8 cellular contexts compared by ENCODE assay signal in genomic region chr11:74739546-74740270, GRCh38. TPM values are rescaled to one million over a fixed set of nuclear protein-coding genes. Genes with fewer than 3 reads are reported as not detected.
A peak's percentile ranks its signal among the peaks of the same experiment; 100 is the strongest.
DNase-seq lines count a peak whose midpoint lies in the region; ATAC-seq and TF ChIP-seq lines count a peak whose summit lies in the region.

No MANE protein-coding gene starts in this region.

- H3K4me3 Mint-ChIP-seq in activated B cell treated with CpG ODN at 0.5 μM for 24 hours: no peak overlapping the region

- H3K27me3 Mint-ChIP-seq in activated B cell treated with CpG ODN at 0.5 μM for 24 hours: peaks cover 31% of the 10 kb centered on the region

- H3K4me3 ChIP-seq in mucosa of descending colon (no peak overlapping the region), uterus (no peak overlapping the region)

- H3K4me1 ChIP-seq in mucosa of descending colon (ENCODE audit: low read depth): no peaks in the 10 kb centered on the region
- no peaks in the 10 kb centered on the region for H3K4me1 ChIP-seq in uterus

- TF ChIP-seq CTCF in GM12872 (IDR thresholded peaks at IDR 0.05; ENCODE audit: insufficient read depth, low read depth, low read length): peak; percentile 94
- peak; percentile 91 for TF ChIP-seq CTCF in activated B cell treated with CpG ODN at 0.5 μM for 24 hours (IDR thresholded peaks at IDR 0.05)
- peak; percentile 92 for TF ChIP-seq CTCF in mucosa of descending colon (IDR thresholded peaks at IDR 0.05)
- TF ChIP-seq CTCF in uterus (IDR thresholded peaks at IDR 0.05): peak; percentile 80 to 89 (median 85)

- in situ Hi-C loops in ACHN (cut with HindIII; ENCODE audit: low pct_ligation_motif_present, low pct_unique_long_range_greater_than_20kb, low sequenced_read_pairs): no loop called here

- H3K27me3 ChIP-seq in uterus: no peaks in the 10 kb centered on the region

- H3K36me3 Mint-ChIP-seq in activated B cell treated with CpG ODN at 0.5 μM for 24 hours (ENCODE audit: low read depth): no peaks in the 10 kb centered on the region

- H3K9me3 ChIP-seq in mucosa of descending colon (no peaks in the 10 kb centered on the region), uterus (no peaks in the 10 kb centered on the region)

- ATAC-seq in activated B cell treated with CpG ODN at 0.5 μM for 24 hours (ENCODE audit: low read depth) (peak; percentile 77), mucosa of descending colon (peak; percentile 94), GM21737 (IDR thresholded peaks at IDR 0.05; ENCODE audit: unreplicated experiment) (no peak)

- intact Hi-C loops in activated B cell treated with CpG ODN at 0.5 μM for 24 hours (cut with micrococcal nuclease) (no loop called here), mucosa of descending colon (cut with DNase I, micrococcal nuclease) (loop anchor here in 1 of 2 donors (5.0 kb wide), 1 partner anchor 287 kb away; no protein-coding TSS in a partner anchor), uterus (cut with DNase I; ENCODE audit: low total_unique reads) (no loop called here)

- CTCF ChIA-PET in activated B cell treated with CpG ODN at 0.5 μM for 24 hours (lab: Charles Lee): interaction anchor here (0.6 to 1.8 kb wide), 13 partner anchors 9 to 286 kb away, joined by 3 to 11 read pairs (median 4); partner anchors contain the start of gene RNF169

- H3K9me3 Mint-ChIP-seq in activated B cell treated with CpG ODN at 0.5 μM for 24 hours: no peaks in the 10 kb centered on the region

- H3K27ac ChIP-seq in uterus: no peak overlapping the region

- H3K36me3 ChIP-seq in mucosa of descending colon (ENCODE audit: low read depth): no peaks in the 10 kb centered on the region
- H3K36me3 ChIP-seq in uterus: no peaks in the 10 kb centered on the region

- no peak overlapping the region for H3K27ac Mint-ChIP-seq in activated B cell treated with CpG ODN at 0.5 μM for 24 hours

- POLR2A ChIA-PET in activated B cell treated with CpG ODN at 0.5 μM for 24 hours (lab: Charles Lee): no interaction called here

- peaks cover 5% of the 10 kb centered on the region for H3K4me1 Mint-ChIP-seq in activated B cell treated with CpG ODN at 0.5 μM for 24 hours

- TF ChIP-seq POLR2A in uterus (IDR thresholded peaks at IDR 0.05): no peak

- DNase-seq in ACHN (peak; percentile 51), NCI-H1930 (lab: John Stamatoyannopoulos, UW) (peak; percentile 25 to 34), activated B cell treated with CpG ODN at 0.5 μM for 24 hours (no peak), epidermal melanocyte (ENCODE audit: insufficient read length, low spot score) (peak; percentile 91), mucosa of descending colon (peak in 2 of 3 donors; percentile 50 to 52), uterus (peak; percentile 59 to 63)

RNA-seq across cellular contexts. Expression of gene CHRDL2, which starts 8.5 kb away (rescaled TPM):
- total RNA-seq in activated B cell treated with CpG ODN at 0.5 μM for 24 hours (not detected in 2 replicates), mucosa of descending colon (10 to 100 TPM in 2 of 3 donors, not detected in 1; 41.2 to 52.2 TPM), uterus (100 to 1,000 TPM in 1 of 4 donors, 1 to 10 TPM in 1, under 1 TPM in 2; 0.41 to 115 (median 2.9) TPM)

RNA-seq across cellular contexts. Expression of gene RNF169, which starts 8.9 kb away (rescaled TPM):
- total RNA-seq in activated B cell treated with CpG ODN at 0.5 μM for 24 hours (20.4 and 22.2 TPM in 2 replicates), mucosa of descending colon (10 to 100 TPM; 12.5 to 22.0 (median 14.0) TPM), uterus (10 to 100 TPM; 15.0 to 42.4 (median 25.0) TPM)
